ENCODE assay signal across 1 cellular context in the genomic region with DNA sequence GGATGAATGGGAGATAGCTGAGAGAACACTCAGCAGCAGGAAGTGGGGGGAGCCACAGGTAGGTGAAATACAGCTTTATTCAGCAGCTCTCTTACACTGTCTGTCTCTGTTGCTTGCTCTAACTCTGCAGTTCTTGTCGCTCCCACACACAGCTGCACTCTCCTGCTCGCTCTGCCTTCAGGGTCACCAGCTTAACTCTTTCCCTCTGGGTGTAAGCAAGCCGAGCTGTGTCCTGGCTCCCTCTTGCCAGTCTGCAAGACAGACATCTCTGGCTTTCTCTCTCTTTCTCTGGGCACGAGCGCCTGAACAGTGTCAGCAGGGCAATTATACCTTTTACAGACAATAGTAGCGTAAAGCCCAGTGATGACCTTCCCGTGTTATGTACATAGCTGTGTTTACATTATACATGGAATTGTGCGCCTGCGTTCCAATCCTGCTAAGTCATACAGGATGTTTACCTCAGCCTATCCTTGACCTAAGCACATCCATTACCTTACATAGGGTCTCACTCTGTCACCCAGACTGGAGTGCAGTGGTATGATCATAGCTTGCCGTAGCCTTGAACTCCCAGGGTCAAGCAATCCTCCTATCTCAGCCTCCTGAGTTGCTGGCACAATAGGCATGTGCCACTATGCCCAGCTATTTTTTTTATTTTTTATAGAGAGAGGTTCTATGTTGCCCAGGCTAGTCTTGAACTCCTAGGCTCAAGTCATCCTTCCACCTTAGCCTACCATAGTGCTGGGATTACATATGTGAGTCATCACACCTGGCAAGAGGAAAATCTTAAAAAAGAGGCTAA.
TF ChIP-seq lines count a peak whose summit lies in the region.

No MANE protein-coding gene starts in this region.

TF ChIP-seq in HepG2, 621 proteins besides CTCF, POLR2A, EP300 and RAD21 (continued from another document and continues in another):
- TF ChIP-seq, protein P1, sequence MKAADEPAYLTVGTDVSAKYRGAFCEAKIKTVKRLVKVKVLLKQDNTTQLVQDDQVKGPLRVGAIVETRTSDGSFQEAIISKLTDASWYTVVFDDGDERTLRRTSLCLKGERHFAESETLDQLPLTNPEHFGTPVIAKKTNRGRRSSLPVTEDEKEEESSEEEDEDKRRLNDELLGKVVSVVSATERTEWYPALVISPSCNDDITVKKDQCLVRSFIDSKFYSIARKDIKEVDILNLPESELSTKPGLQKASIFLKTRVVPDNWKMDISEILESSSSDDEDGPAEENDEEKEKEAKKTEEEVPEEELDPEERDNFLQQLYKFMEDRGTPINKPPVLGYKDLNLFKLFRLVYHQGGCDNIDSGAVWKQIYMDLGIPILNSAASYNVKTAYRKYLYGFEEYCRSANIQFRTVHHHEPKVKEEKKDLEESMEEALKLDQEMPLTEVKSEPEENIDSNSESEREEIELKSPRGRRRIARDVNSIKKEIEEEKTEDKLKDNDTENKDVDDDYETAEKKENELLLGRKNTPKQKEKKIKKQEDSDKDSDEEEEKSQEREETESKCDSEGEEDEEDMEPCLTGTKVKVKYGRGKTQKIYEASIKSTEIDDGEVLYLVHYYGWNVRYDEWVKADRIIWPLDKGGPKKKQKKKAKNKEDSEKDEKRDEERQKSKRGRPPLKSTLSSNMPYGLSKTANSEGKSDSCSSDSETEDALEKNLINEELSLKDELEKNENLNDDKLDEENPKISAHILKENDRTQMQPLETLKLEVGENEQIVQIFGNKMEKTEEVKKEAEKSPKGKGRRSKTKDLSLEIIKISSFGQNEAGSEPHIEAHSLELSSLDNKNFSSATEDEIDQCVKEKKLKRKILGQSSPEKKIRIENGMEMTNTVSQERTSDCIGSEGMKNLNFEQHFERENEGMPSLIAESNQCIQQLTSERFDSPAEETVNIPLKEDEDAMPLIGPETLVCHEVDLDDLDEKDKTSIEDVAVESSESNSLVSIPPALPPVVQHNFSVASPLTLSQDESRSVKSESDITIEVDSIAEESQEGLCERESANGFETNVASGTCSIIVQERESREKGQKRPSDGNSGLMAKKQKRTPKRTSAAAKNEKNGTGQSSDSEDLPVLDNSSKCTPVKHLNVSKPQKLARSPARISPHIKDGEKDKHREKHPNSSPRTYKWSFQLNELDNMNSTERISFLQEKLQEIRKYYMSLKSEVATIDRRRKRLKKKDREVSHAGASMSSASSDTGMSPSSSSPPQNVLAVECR (CRISPR knock-in tag; IDR thresholded peaks at IDR 0.05; ENCODE audit: borderline replicate concordance), result peak; percentile 77; the same call in 1 of the 2 replicates
- TF ChIP-seq NAIF1 (CRISPR knock-in tag; IDR thresholded peaks at IDR 0.05; ENCODE audit: borderline replicate concordance), result peak; percentile 91; the same call in 1 of the 2 replicates
- TF ChIP-seq KLF6 (CRISPR knock-in tag; IDR thresholded peaks at IDR 0.05), result peak; percentile 77
- peak; percentile 100 for TF ChIP-seq FOSL2 (CRISPR knock-in tag; IDR thresholded peaks at IDR 0.05)
- TF ChIP-seq SIN3B (IDR thresholded peaks at IDR 0.05; ENCODE audit: low read length), result peak; percentile 23; the same call in 1 of the 2 replicates
- TF ChIP-seq ZNF782 (CRISPR knock-in tag; IDR thresholded peaks at IDR 0.05; ENCODE audit: borderline replicate concordance), result 0 out of 2 replicates have a peak, but pooled peaks have one; percentile 44
- no peak for TF ChIP-seq TCF12 (IDR thresholded peaks at IDR 0.05)
- peak; percentile 100 for TF ChIP-seq TCF12 (CRISPR knock-in tag; IDR thresholded peaks at IDR 0.05)
- TF ChIP-seq, protein P2, sequence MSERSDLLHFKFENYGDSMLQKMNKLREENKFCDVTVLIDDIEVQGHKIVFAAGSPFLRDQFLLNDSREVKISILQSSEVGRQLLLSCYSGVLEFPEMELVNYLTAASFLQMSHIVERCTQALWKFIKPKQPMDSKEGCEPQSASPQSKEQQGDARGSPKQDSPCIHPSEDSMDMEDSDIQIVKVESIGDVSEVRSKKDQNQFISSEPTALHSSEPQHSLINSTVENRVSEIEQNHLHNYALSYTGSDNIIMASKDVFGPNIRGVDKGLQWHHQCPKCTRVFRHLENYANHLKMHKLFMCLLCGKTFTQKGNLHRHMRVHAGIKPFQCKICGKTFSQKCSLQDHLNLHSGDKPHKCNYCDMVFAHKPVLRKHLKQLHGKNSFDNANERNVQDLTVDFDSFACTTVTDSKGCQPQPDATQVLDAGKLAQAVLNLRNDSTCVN (CRISPR knock-in tag; IDR thresholded peaks at IDR 0.05; ENCODE audit: borderline replicate concordance), result 0 out of 2 replicates have a peak, but pooled peaks have one; percentile 48
- TF ChIP-seq, protein P3, sequence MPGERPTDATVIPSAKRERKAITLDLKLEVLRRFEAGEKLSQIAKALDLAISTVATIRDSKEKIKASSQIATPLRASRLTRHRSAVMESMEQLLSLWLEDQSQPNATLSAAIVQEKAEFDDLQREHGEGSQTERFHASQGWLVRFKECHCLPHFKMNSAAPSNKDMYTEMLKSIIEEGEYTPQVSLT (CRISPR knock-in tag; IDR thresholded peaks at IDR 0.05; ENCODE audit: borderline replicate concordance, low read depth), result no peak
- TF ChIP-seq FLYWCH1 (CRISPR knock-in tag; IDR thresholded peaks at IDR 0.05), result no peak
- TF ChIP-seq FOXK1 (CRISPR knock-in tag; IDR thresholded peaks at IDR 0.05; ENCODE audit: borderline replicate concordance, low read depth), result peak; percentile 100
- peak; percentile 100 for TF ChIP-seq ARID5B (CRISPR knock-in tag; IDR thresholded peaks at IDR 0.05)
- TF ChIP-seq REPIN1 (CRISPR knock-in tag; IDR thresholded peaks at IDR 0.05; ENCODE audit: borderline replicate concordance, low read depth), result peak; percentile 97
- no peak for TF ChIP-seq TAF15 (IDR thresholded peaks at IDR 0.05; ENCODE audit: low read depth, low read length, poor library complexity, severe bottlenecking)
- no peak for TF ChIP-seq ZNF660 (CRISPR knock-in tag; IDR thresholded peaks at IDR 0.05; ENCODE audit: borderline replicate concordance, low read depth)
- peak; percentile 91; the same call in 1 of the 2 replicates for TF ChIP-seq TSC22D2 (CRISPR knock-in tag; IDR thresholded peaks at IDR 0.05; ENCODE audit: borderline replicate concordance)
- no peak for TF ChIP-seq NRL (CRISPR knock-in tag; IDR thresholded peaks at IDR 0.05; ENCODE audit: borderline replicate concordance)
- TF ChIP-seq, protein P4, sequence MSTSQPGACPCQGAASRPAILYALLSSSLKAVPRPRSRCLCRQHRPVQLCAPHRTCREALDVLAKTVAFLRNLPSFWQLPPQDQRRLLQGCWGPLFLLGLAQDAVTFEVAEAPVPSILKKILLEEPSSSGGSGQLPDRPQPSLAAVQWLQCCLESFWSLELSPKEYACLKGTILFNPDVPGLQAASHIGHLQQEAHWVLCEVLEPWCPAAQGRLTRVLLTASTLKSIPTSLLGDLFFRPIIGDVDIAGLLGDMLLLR (CRISPR knock-in tag; IDR thresholded peaks at IDR 0.05), result 0 out of 2 replicates have a peak, but pooled peaks have one; percentile 51
- peak; percentile 38; the same call in 1 of the 2 replicates for TF ChIP-seq ZBTB2 (CRISPR knock-in tag; IDR thresholded peaks at IDR 0.05; ENCODE audit: low read depth)
- TF ChIP-seq LCORL (IDR thresholded peaks at IDR 0.05), result no peak
- peak; percentile 83 for TF ChIP-seq LCORL (CRISPR knock-in tag; IDR thresholded peaks at IDR 0.05)
- TF ChIP-seq, protein P5, sequence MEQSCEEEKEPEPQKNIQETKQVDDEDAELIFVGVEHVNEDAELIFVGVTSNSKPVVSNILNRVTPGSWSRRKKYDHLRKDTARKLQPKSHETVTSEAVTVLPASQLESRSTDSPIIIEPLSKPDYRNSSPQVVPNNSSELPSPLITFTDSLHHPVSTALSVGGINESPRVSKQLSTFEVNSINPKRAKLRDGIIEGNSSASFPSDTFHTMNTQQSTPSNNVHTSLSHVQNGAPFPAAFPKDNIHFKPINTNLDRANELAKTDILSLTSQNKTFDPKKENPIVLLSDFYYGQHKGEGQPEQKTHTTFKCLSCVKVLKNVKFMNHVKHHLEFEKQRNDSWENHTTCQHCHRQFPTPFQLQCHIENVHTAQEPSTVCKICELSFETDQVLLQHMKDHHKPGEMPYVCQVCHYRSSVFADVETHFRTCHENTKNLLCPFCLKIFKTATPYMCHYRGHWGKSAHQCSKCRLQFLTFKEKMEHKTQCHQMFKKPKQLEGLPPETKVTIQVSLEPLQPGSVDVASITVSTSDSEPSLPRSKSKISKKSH (CRISPR knock-in tag; IDR thresholded peaks at IDR 0.05; ENCODE audit: borderline replicate concordance), result no peak
- TF ChIP-seq ZNF33A (CRISPR knock-in tag; IDR thresholded peaks at IDR 0.05; ENCODE audit: borderline replicate concordance), result no peak
- no peak for TF ChIP-seq CEBPB (IDR thresholded peaks at IDR 0.05; ENCODE audit: borderline replicate concordance, low read depth, low read length)
- TF ChIP-seq ZNF776 (CRISPR knock-in tag; IDR thresholded peaks at IDR 0.05), result peak; percentile 85; the same call in 1 of the 2 replicates
- TF ChIP-seq FIP1L1 (IDR thresholded peaks at IDR 0.05; ENCODE audit: borderline replicate concordance, insufficient read depth, low read depth, low read length), result no peak
- TF ChIP-seq SNAPC2 (CRISPR knock-in tag; IDR thresholded peaks at IDR 0.05), result peak; percentile 91; the same call in 1 of the 2 replicates
- TF ChIP-seq AGO1 (IDR thresholded peaks at IDR 0.05; ENCODE audit: low read depth, low read length, poor library complexity, severe bottlenecking), result no peak
- peak; percentile 73; the same call in 1 of the 2 replicates for TF ChIP-seq BORCS8-MEF2B (CRISPR knock-in tag; IDR thresholded peaks at IDR 0.05)
- TF ChIP-seq ZNF20 (CRISPR knock-in tag; IDR thresholded peaks at IDR 0.05), result 0 out of 2 replicates have a peak, but pooled peaks have one; percentile 85
- peak; percentile 100 for TF ChIP-seq GATAD2A (CRISPR knock-in tag; IDR thresholded peaks at IDR 0.05)
- no peak for TF ChIP-seq CENPT (CRISPR knock-in tag; IDR thresholded peaks at IDR 0.05; ENCODE audit: low read depth)
- TF ChIP-seq RFX1 (IDR thresholded peaks at IDR 0.05), result no peak
- TF ChIP-seq, protein P6, sequence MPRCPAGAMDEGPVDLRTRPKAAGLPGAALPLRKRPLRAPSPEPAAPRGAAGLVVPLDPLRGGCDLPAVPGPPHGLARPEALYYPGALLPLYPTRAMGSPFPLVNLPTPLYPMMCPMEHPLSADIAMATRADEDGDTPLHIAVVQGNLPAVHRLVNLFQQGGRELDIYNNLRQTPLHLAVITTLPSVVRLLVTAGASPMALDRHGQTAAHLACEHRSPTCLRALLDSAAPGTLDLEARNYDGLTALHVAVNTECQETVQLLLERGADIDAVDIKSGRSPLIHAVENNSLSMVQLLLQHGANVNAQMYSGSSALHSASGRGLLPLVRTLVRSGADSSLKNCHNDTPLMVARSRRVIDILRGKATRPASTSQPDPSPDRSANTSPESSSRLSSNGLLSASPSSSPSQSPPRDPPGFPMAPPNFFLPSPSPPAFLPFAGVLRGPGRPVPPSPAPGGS (CRISPR knock-in tag; IDR thresholded peaks at IDR 0.05), result peak; percentile 78; the same call in 1 of the 2 replicates
- no peak for TF ChIP-seq ZNF674 (CRISPR knock-in tag; IDR thresholded peaks at IDR 0.05; ENCODE audit: low read depth)
- no peak for TF ChIP-seq SCMH1 (CRISPR knock-in tag; IDR thresholded peaks at IDR 0.05; ENCODE audit: borderline replicate concordance)
- peak; percentile 89 for TF ChIP-seq CREM (IDR thresholded peaks at IDR 0.05)
- no peak for TF ChIP-seq CREM (CRISPR knock-in tag; IDR thresholded peaks at IDR 0.05)
- TF ChIP-seq ZNF720 (CRISPR knock-in tag; IDR thresholded peaks at IDR 0.05), result 0 out of 2 replicates have a peak, but pooled peaks have one; percentile 6
- TF ChIP-seq NR3C1 (CRISPR knock-in tag; IDR thresholded peaks at IDR 0.05), result no peak
- TF ChIP-seq ZBTB3 (CRISPR knock-in tag; IDR thresholded peaks at IDR 0.05; ENCODE audit: borderline replicate concordance, low read depth), result peak; percentile 82; the same call in 1 of the 2 replicates
- no peak for TF ChIP-seq ATM (IDR thresholded peaks at IDR 0.05; ENCODE audit: borderline replicate concordance)
- peak in 1 of 2 experiments; percentile 98; a peak in 2 of 4 replicates for TF ChIP-seq KLF16 (CRISPR knock-in tag; IDR thresholded peaks at IDR 0.05)
- peak; percentile 92; the same call in 1 of the 2 replicates for TF ChIP-seq ZNF34 (CRISPR knock-in tag; IDR thresholded peaks at IDR 0.05; ENCODE audit: borderline replicate concordance)
- no peak for TF ChIP-seq ZNF562 (CRISPR knock-in tag; IDR thresholded peaks at IDR 0.05; ENCODE audit: borderline replicate concordance)
- no peak for TF ChIP-seq ZNF282 (IDR thresholded peaks at IDR 0.05; ENCODE audit: partially characterized antibody)
- no peak for TF ChIP-seq ZNF101 (CRISPR knock-in tag; IDR thresholded peaks at IDR 0.05; ENCODE audit: borderline replicate concordance, low read depth)
- TF ChIP-seq ISX (CRISPR knock-in tag; conservative IDR thresholded peaks at IDR 0.05), result no peak
- TF ChIP-seq ZNF335 (CRISPR knock-in tag; IDR thresholded peaks at IDR 0.05), result peak; percentile 89
